1 cellular context compared by ENCODE assay signal in the genomic region with DNA sequence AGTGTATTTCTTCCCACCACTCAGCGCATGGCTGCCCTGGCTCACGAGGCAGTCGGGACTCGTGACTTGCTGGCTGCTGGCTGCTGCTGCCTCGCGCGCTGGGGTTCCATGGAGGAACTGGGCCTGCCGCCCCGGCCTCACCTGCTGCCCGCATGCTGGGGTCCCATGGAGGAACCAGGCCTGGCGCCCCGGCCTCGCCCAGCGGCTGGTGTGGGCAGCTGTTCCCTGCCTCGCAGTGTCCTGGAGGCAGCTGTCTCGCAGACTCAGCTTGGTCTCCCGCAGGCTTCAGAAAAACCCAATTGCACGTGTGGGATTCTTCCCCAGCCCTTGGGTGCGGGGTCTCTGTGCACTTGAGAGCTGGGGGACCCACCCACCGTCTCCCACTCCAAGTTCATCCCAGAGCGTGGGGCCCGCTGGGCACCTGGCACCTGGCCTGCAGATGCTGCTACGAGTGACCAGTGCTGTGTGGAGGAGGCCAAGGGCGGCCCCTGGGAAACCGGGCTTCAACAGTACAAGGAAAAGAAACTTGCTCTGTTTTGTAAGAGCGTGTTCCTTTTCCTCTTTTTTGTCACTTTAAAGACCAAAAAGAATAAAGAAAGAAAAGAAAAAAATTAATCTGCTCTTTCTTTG.
TF ChIP-seq lines count a peak whose summit lies in the region.

No MANE protein-coding gene starts in this region.

TF ChIP-seq in H1, 55 proteins besides CTCF, POLR2A, EP300 and RAD21:
- no peak for TF ChIP-seq CBX5 (IDR thresholded peaks at IDR 0.05; ENCODE audit: low read depth, low read length)
- no peak for TF ChIP-seq JUN (IDR thresholded peaks at IDR 0.05; ENCODE audit: low read depth, low read length)
- no peak for TF ChIP-seq FOSL1 (IDR thresholded peaks at IDR 0.05; ENCODE audit: insufficient read depth, low read depth, low read length)
- no peak for TF ChIP-seq RBBP5 (IDR thresholded peaks at IDR 0.05; ENCODE audit: borderline replicate concordance, low read depth, low read length)
- no peak for TF ChIP-seq SP2 (IDR thresholded peaks at IDR 0.05; ENCODE audit: low read length)
- TF ChIP-seq TAF7 (optimal IDR thresholded peaks at IDR 0.05; ENCODE audit: borderline replicate concordance, low read depth, low read length) = no peak
- no peak for TF ChIP-seq POU5F1 (IDR thresholded peaks at IDR 0.05; ENCODE audit: low read depth, low read length)
- no peak for TF ChIP-seq ZNF274 (IDR thresholded peaks at IDR 0.05; ENCODE audit: borderline replicate concordance, extremely low read depth, low read length)
- no peak for TF ChIP-seq BRCA1 (IDR thresholded peaks at IDR 0.05; ENCODE audit: low read depth, low read length)
- TF ChIP-seq CEBPB (IDR thresholded peaks at IDR 0.05; ENCODE audit: low read depth, low read length) = no peak
- TF ChIP-seq CHD7 (IDR thresholded peaks at IDR 0.05; ENCODE audit: insufficient replicate concordance, low read length) = no peak
- no peak for TF ChIP-seq BCL11A (IDR thresholded peaks at IDR 0.05; ENCODE audit: low read depth in 2 of 2, low read length in 2 of 2)
